Comparison of ENCODE assay signal across 25 cellular contexts in the genomic region with DNA sequence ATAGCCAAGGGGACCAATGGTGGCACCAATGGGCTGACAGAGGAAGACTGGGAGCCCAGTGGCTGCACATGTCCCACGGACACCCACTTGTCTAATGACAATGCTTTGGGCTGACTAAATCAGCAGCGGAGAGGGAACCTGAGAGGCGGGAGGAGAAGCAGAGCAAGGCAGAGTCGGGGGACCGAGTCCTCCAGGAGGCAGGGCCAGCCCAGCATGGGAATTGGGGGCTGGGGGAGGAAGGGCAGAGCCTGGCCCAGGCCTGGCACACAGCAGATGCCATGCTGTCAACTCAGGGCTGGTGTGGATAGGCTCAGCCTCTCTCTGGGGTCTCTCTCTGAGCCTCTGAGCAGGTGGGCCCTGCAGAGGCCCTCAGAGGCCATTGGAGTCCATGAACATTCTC.
"Had no signal": no experiment of that assay in that cellular context is flagged by ENCODE, and none has a peak within 500 bp of the region (broad histone marks: within the 10 kb centered on the region; RNA-seq: fewer than 3 reads in every experiment).

No MANE protein-coding gene starts in this region.

- H3K27me3 ChIP-seq: ascending aorta, colonic mucosa, esophagus squamous epithelium, gastrocnemius medialis, suprapubic skin, tibial nerve had no signal

- H3K4me1 Mint-ChIP-seq: endodermal cell, mesothelial cell of epicardium had no signal

- H3K4me3 Mint-ChIP-seq: activated naive CD4-positive, alpha-beta T cell treated with anti-CD3 and anti-CD28 coated beads for 36 hours; endodermal cell; mesothelial cell of epicardium; natural killer cell had no signal

- ATAC-seq: gastrocnemius medialis, left ventricle myocardium superior, natural killer cell had no signal

- H3K4me1 ChIP-seq: ascending aorta, colonic mucosa, esophagus squamous epithelium, gastrocnemius medialis, prostate gland, suprapubic skin, tibial nerve had no signal

- H3K9me3 Mint-ChIP-seq: activated naive CD4-positive, alpha-beta T cell treated with anti-CD3 and anti-CD28 coated beads for 36 hours; endodermal cell; mesothelial cell of epicardium; natural killer cell had no signal

- DNase-seq: activated CD4-positive, alpha-beta T cell treated with anti-CD3 and anti-CD28 coated beads for 1 hour; activated CD4-positive, alpha-beta T cell treated with anti-CD3 and anti-CD28 coated beads, Interleukin-2, amount 50 U/mL, for 4 hours; activated effector memory CD4-positive, alpha-beta T cell treated with Interleukin-2 at 50 U/mL for 16 hours; activated naive CD4-positive, alpha-beta T cell treated with anti-CD3 and anti-CD28 coated beads for 36 hours; activated T-cell treated with anti-CD3 and anti-CD28 coated beads, Interleukin-2, amount 50 U/mL, for 48 hours; brain microvascular endothelial cell; central memory CD4-positive, alpha-beta T cell; colonic mucosa; endodermal cell; esophagus squamous epithelium; gastrocnemius medialis; hypothalamus; left ventricle myocardium superior; mammary epithelial cell; natural killer cell; stimulated activated CD4-positive, alpha-beta T cell treated with anti-CD3 and anti-CD28 coated beads, Interleukin-12 subunit alpha, Interleukin-12 subunit beta, amount 100 ng/mL, for 4 hours; stimulated activated CD4-positive, alpha-beta T cell treated with anti-CD3 and anti-CD28 coated beads, Interleukin-4, amount 100 ng/mL, for 4 hours; stomach had no signal

- H3K4me3 ChIP-seq: ascending aorta, colonic mucosa, esophagus squamous epithelium, gastrocnemius medialis, prostate gland, stomach, suprapubic skin, tibial nerve had no signal

- H3K36me3 Mint-ChIP-seq: mesothelial cell of epicardium, natural killer cell had no signal

- H3K27ac ChIP-seq: ascending aorta, brain microvascular endothelial cell, colonic mucosa, esophagus squamous epithelium, gastrocnemius medialis, prostate gland, stomach, suprapubic skin, tibial nerve, VCaP had no signal

- H3K36me3 ChIP-seq: ascending aorta, brain microvascular endothelial cell, colonic mucosa, esophagus squamous epithelium, gastrocnemius medialis, prostate gland, stomach, suprapubic skin, tibial nerve had no signal

- H3K9me3 ChIP-seq: ascending aorta, colonic mucosa, esophagus squamous epithelium, gastrocnemius medialis, prostate gland, stomach, suprapubic skin, tibial nerve had no signal

- H3K27ac Mint-ChIP-seq: activated naive CD4-positive, alpha-beta T cell treated with anti-CD3 and anti-CD28 coated beads for 36 hours; endodermal cell; mesothelial cell of epicardium; natural killer cell had no signal

- FAIRE-seq: urothelium cell line had no signal
